Comparison of ENCODE assay signal across 24 cellular contexts in the genomic region with DNA sequence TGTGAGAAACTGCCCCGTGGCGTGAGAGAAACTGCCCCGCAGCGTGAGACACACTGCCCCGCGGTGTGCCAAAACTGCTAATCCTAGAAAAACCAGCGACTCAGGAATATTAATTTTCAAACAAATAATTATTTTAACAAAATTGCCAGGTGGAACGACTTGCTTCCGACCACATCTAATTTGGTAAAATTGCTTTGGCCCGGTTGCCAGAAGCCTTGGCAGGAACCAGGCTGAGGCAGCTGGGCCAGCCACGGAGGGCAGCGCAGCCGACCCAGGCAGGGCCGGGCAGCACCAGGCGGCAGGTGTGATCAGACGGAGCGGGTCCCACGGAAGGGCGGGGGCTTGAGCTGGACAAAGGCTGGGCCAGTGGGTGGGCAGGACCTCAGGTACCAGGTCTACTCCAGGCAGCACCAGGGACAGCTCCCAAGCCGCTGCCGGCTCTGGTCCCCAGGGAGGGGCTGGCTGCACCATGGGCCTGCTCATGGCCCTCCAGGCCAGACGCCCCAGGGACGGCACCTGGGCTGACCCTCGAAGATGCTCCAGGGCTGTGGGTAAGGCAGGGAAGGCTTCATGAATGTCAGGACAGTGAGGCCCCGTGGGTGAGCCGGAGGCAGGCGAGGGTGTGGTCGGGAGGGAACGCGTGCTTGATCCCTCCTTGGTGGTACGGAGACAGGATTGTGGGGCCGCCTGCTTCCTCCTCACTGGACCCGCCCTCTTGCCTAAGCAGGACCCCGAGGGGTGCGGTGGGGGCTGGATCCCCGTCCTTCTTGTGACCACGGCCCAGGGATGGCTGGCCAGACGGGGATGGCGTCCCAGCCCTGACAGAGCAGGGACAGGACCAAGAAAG. TPM values are rescaled to one million over a fixed set of nuclear protein-coding genes. Genes with fewer than 3 reads are reported as not detected.
DNase-seq lines count a peak whose midpoint lies in the region; ATAC-seq and TF ChIP-seq lines count a peak whose summit lies in the region.
"Had no signal": no experiment of that assay in that cellular context is flagged by ENCODE, and none has a peak within 500 bp of the region (broad histone marks: within the 10 kb centered on the region; RNA-seq: fewer than 3 reads in every experiment).

No MANE protein-coding gene starts in this region.

- H3K4me2 ChIP-seq in mammary epithelial cell (ENCODE audit: insufficient read depth, low read depth, low read length), result no peak overlapping the region

- H3K9ac ChIP-seq in mammary epithelial cell (ENCODE audit: insufficient read depth, low read length), result no peak overlapping the region

- peaks cover 29% of the 10 kb centered on the region for H3K9me3 ChIP-seq in mammary epithelial cell (replicated peaks; ENCODE audit: insufficient read depth, low read length)
- H3K9me3 ChIP-seq in upper lobe of right lung, result no peaks in the 10 kb centered on the region
- H3K9me3 ChIP-seq: gastrocnemius medialis had no signal

- H3K9me3 Mint-ChIP-seq in naive thymus-derived CD8-positive, alpha-beta T cell, result no peaks in the 10 kb centered on the region
- H3K9me3 Mint-ChIP-seq: activated T-cell treated with anti-CD3 and anti-CD28 coated beads, Interleukin-2, amount 50 U/mL, for 4 hours had no signal

- CTCF ChIA-PET in mammary epithelial cell (lab: Charles Lee; ENCODE audit: low non-redundant PET) (no interaction called here), RWPE1 (lab: Yijun Ruan, JAX) (no interaction called here)

- DNase-seq in T47D (ENCODE audit: low read depth in 1 of 2, low spot score in 1 of 2) (peak; percentile 58 to 72), mammary epithelial cell (no peak), RWPE1 (ENCODE audit: low spot score) (peak; percentile 25), iPS DF 19.7 (ENCODE audit: low read depth, low spot score) (peak; percentile 17), upper lobe of right lung (no peak), SKM-1 (lab: John Stamatoyannopoulos, UW; ENCODE audit: unreplicated experiment) (no peak), posterior vena cava (ENCODE audit: low spot score) (no peak)
- DNase-seq in naive thymus-derived CD8-positive, alpha-beta T cell, result no peak
- DNase-seq: activated CD4-positive, alpha-beta T cell treated with anti-CD3 and anti-CD28 coated beads, Interleukin-2, amount 50 U/mL, for 48 hours; activated T-cell treated with anti-CD3 and anti-CD28 coated beads, Interleukin-2, amount 50 U/mL, for 4 hours; brain microvascular endothelial cell; cortex of kidney; gastrocnemius medialis; NCI-H1436; NCI-H2171 treated with DMSO at 0.1 percent for 48 hours; NCI-H82; small intestine; stimulated activated CD4-positive, alpha-beta T cell treated with anti-CD3 and anti-CD28 coated beads, Interleukin-4, amount 100 ng/mL, for 4 hours had no signal

- POLR2A ChIA-PET in RWPE1 (lab: Yijun Ruan, JAX; ENCODE audit: low non-redundant PET), result no interaction called here
- POLR2A ChIA-PET in naive thymus-derived CD8-positive, alpha-beta T cell (lab: Charles Lee), result no interaction called here

- H3K27ac ChIP-seq in mammary epithelial cell (ENCODE audit: insufficient read depth, low read depth, low read length) (no peak overlapping the region), RWPE1 (no peak overlapping the region), upper lobe of right lung (no peak overlapping the region)
- H3K27ac ChIP-seq: brain microvascular endothelial cell, C4-2B, epithelial cell of prostate, gastrocnemius medialis, VCaP had no signal

- H3K79me2 ChIP-seq in mammary epithelial cell (ENCODE audit: insufficient read depth, low read length), result no peaks in the 10 kb centered on the region

- peaks cover 3 to 15% (median 7%) of the 10 kb centered on the region in 5 donors for H3K27me3 Mint-ChIP-seq in naive thymus-derived CD8-positive, alpha-beta T cell

- no peaks in the 10 kb centered on the region for H3K36me3 ChIP-seq in mammary epithelial cell (ENCODE audit: insufficient read depth, low read length)
- H3K36me3 ChIP-seq in upper lobe of right lung, result no peaks in the 10 kb centered on the region
- H3K36me3 ChIP-seq: brain microvascular endothelial cell, gastrocnemius medialis had no signal

- no peaks in the 10 kb centered on the region for H3K36me3 Mint-ChIP-seq in naive thymus-derived CD8-positive, alpha-beta T cell
- H3K36me3 Mint-ChIP-seq: activated naive CD8-positive, alpha-beta T cell had no signal

- no peak for TF ChIP-seq CTCF in mammary epithelial cell (conservative IDR thresholded peaks at IDR 0.05 in 1 of 2, IDR thresholded peaks at IDR 0.05 in 1 of 2; ENCODE audit: extremely low read depth in 1 of 2, insufficient read depth in 1 of 2, low read depth in 1 of 2, low read length in 2 of 2)
- no peak for TF ChIP-seq CTCF in RWPE1 (conservative IDR thresholded peaks at IDR 0.05; ENCODE audit: low read depth)
- TF ChIP-seq CTCF in upper lobe of right lung (IDR thresholded peaks at IDR 0.05), result no peak

- no peaks in the 10 kb centered on the region for H3K4me1 Mint-ChIP-seq in naive thymus-derived CD8-positive, alpha-beta T cell

- H2AFZ ChIP-seq in mammary epithelial cell (ENCODE audit: low read depth, low read length), result no peak overlapping the region

- BruUV-seq in mammary epithelial cell (replicated peaks; lab: Mats Ljungman, UMichigan), result no TSS peak

- 62% methylated on average over 27 of the region's 39 CpGs for WGBS in mammary epithelial cell (ENCODE audit: low coverage, missing lambda C conversion rate)

- H3K27ac Mint-ChIP-seq in naive thymus-derived CD8-positive, alpha-beta T cell, result no peak overlapping the region
- H3K27ac Mint-ChIP-seq: activated naive CD8-positive, alpha-beta T cell had no signal

- no peak overlapping the region for H3K4me3 Mint-ChIP-seq in naive thymus-derived CD8-positive, alpha-beta T cell
- H3K4me3 Mint-ChIP-seq: activated naive CD8-positive, alpha-beta T cell; activated T-cell treated with anti-CD3 and anti-CD28 coated beads, Interleukin-2, amount 50 U/mL, for 4 hours had no signal

- no peaks in the 10 kb centered on the region for H3K27me3 ChIP-seq in mammary epithelial cell (ENCODE audit: insufficient read depth, low read length)
- peaks cover 32% of the 10 kb centered on the region for H3K27me3 ChIP-seq in upper lobe of right lung
- H3K27me3 ChIP-seq: brain microvascular endothelial cell had no signal

- in situ Hi-C loops in T47D (cut with HindIII; ENCODE audit: low pct_unique_long_range_greater_than_20kb, low sequenced_read_pairs), result no loop called here
- in situ Hi-C loops in mammary epithelial cell (cut with MboI; ENCODE audit: low sequenced_read_pairs in 2 of 2), result no loop called here

- H3K4me3 ChIP-seq in mammary epithelial cell (replicated peaks in 1 of 3; ENCODE audit: insufficient read depth in 1 of 3, low read depth in 2 of 3, low read length in 3 of 3), result no peak overlapping the region
- H3K4me3 ChIP-seq in upper lobe of right lung, result no peak overlapping the region
- H3K4me3 ChIP-seq: gastrocnemius medialis had no signal

- intact Hi-C loops in mammary epithelial cell (cut with micrococcal nuclease) (no loop called here), upper lobe of right lung (cut with DNase I) (no loop called here), posterior vena cava (cut with DNase I) (no loop called here)

- no peaks in the 10 kb centered on the region for H4K20me1 ChIP-seq in mammary epithelial cell (ENCODE audit: insufficient read depth, low read length)

- peak; percentile 22 for ATAC-seq in upper lobe of right lung
- no peak for ATAC-seq in naive thymus-derived CD8-positive, alpha-beta T cell
- ATAC-seq: activated T-cell treated with anti-CD3 and anti-CD28 coated beads, Interleukin-2, amount 50 U/mL, for 4 hours; gastrocnemius medialis had no signal

- dilution Hi-C loops in mammary epithelial cell (cut with HindIII; ENCODE audit: low sequenced_read_pairs), result no loop called here

- H3K4me1 ChIP-seq in mammary epithelial cell (ENCODE audit: insufficient read depth, low read length) (no peaks in the 10 kb centered on the region), upper lobe of right lung (no peaks in the 10 kb centered on the region)
- H3K4me1 ChIP-seq: gastrocnemius medialis had no signal

RNA-seq across cellular contexts. Expression of gene ADGRA1, which starts 7.7 kb away (rescaled TPM):
- not detected for total RNA-seq in mammary epithelial cell
- not detected for polyA plus RNA-seq in mammary epithelial cell
- polyA minus RNA-seq in mammary epithelial cell, result not detected
- not detected for total RNA-seq in upper lobe of right lung
- not detected for total RNA-seq in naive thymus-derived CD8-positive, alpha-beta T cell
- not detected for polyA plus RNA-seq in naive thymus-derived CD8-positive, alpha-beta T cell
- under 1 TPM; 0.10 to 0.56 TPM for total RNA-seq in posterior vena cava
- total RNA-seq: activated T-cell treated with anti-CD3 and anti-CD28 coated beads, Interleukin-2, amount 50 U/mL, for 4 hours; gastrocnemius medialis; M059J; RPMI7951 had no signal

Comparison
In these comparisons a context has a peak if more than half of its experiments do, and no peak if none do; other contexts are left out.
1. DNase-seq: peak in T47D (2 of 2), RWPE1 (single experiment) and iPS DF 19.7 (single experiment); none in mammary epithelial cell (single experiment), upper lobe of right lung (single experiment), SKM-1 (single experiment), naive thymus-derived CD8-positive, alpha-beta T cell (0 of 10) and posterior vena cava (single experiment).